ENCODE assay signal across 15 cellular contexts in the genomic region with DNA sequence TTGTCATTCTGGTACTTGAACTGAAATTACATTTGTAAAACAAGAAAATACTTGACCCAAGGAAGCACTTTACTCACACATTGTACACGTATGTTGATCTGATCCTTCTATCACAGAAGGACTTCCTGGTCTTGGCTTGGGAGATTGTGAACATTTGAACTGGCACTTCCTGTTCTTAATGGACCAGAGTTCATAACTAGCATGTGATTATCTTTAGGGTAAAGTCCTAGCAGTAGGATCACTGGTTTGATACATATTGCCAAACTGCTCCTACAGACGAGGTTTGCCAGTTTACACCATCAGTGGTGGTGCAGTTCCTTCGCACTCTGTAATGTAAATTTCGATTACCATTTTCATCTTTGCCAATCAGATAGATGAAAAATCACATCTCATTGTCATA. TPM values are rescaled to one million over a fixed set of nuclear protein-coding genes. Genes with fewer than 3 reads are reported as not detected.
DNase-seq lines count a peak whose midpoint lies in the region; ATAC-seq lines count a peak whose summit lies in the region.
"Had no signal": no experiment of that assay in that cellular context is flagged by ENCODE, and none has a peak within 500 bp of the region (broad histone marks: within the 10 kb centered on the region; RNA-seq: fewer than 3 reads in every experiment).

No MANE protein-coding gene starts in this region.

- no peak for ATAC-seq in activated CD4-positive, alpha-beta T cell treated with anti-CD3 and anti-CD28 coated beads for 36 hours
- ATAC-seq in activated naive CD8-positive, alpha-beta T cell treated with anti-CD3 and anti-CD28 coated beads, Interleukin-2, amount 10 ng/mL, durations not matched to agents 7 days and 5 days (ENCODE audit: low read depth): no peak
- no peak for ATAC-seq in naive thymus-derived CD8-positive, alpha-beta T cell
- ATAC-seq in HG02938 (IDR thresholded peaks at IDR 0.05; ENCODE audit: unreplicated experiment): no peak

- CTCF ChIA-PET in activated CD4-positive, alpha-beta T cell treated with anti-CD3 and anti-CD28 coated beads for 36 hours (lab: Charles Lee): interaction anchor here (0.5 to 2.8 kb wide), 4 partner anchors 10 to 1264 kb away, joined by 4 to 19 read pairs (median 8); no protein-coding TSS in a partner anchor

- H3K4me1 Mint-ChIP-seq in activated CD4-positive, alpha-beta T cell treated with anti-CD3 and anti-CD28 coated beads for 36 hours: peaks cover 97% of the 10 kb centered on the region
- H3K4me1 Mint-ChIP-seq in activated naive CD8-positive, alpha-beta T cell treated with anti-CD3 and anti-CD28 coated beads, Interleukin-2, amount 10 ng/mL, durations not matched to agents 7 days and 5 days: peaks cover 80% of the 10 kb centered on the region
- peaks cover 65 to 100% (median 96%) of the 10 kb centered on the region in 4 donors for H3K4me1 Mint-ChIP-seq in naive thymus-derived CD8-positive, alpha-beta T cell

- peak overlapping the region; percentile 53 for H3K4me3 Mint-ChIP-seq in activated CD4-positive, alpha-beta T cell treated with anti-CD3 and anti-CD28 coated beads for 36 hours
- H3K4me3 Mint-ChIP-seq in activated naive CD8-positive, alpha-beta T cell treated with anti-CD3 and anti-CD28 coated beads, Interleukin-2, amount 10 ng/mL, durations not matched to agents 7 days and 5 days: peak overlapping the region; percentile 56
- peak overlapping the region; percentile 34 to 83 (median 77) for H3K4me3 Mint-ChIP-seq in naive thymus-derived CD8-positive, alpha-beta T cell

- intact Hi-C loops in activated CD4-positive, alpha-beta T cell treated with anti-CD3 and anti-CD28 coated beads for 36 hours (cut with DNase I, micrococcal nuclease): loop anchor here in 1 of 2 experiments (5.0 kb wide), 1 partner anchor 1320 kb away; no protein-coding TSS in a partner anchor

- H3K27me3 Mint-ChIP-seq in activated CD4-positive, alpha-beta T cell treated with anti-CD3 and anti-CD28 coated beads for 36 hours: no peaks in the 10 kb centered on the region
- no peaks in the 10 kb centered on the region for H3K27me3 Mint-ChIP-seq in activated naive CD8-positive, alpha-beta T cell treated with anti-CD3 and anti-CD28 coated beads, Interleukin-2, amount 10 ng/mL, durations not matched to agents 7 days and 5 days
- H3K27me3 Mint-ChIP-seq in naive thymus-derived CD8-positive, alpha-beta T cell: no peaks in the 10 kb centered on the region

- no peaks in the 10 kb centered on the region for H3K9me3 Mint-ChIP-seq in activated CD4-positive, alpha-beta T cell treated with anti-CD3 and anti-CD28 coated beads for 36 hours (ENCODE audit: low read depth)
- H3K9me3 Mint-ChIP-seq in activated naive CD8-positive, alpha-beta T cell treated with anti-CD3 and anti-CD28 coated beads, Interleukin-2, amount 10 ng/mL, durations not matched to agents 7 days and 5 days: no peaks in the 10 kb centered on the region
- H3K9me3 Mint-ChIP-seq in naive thymus-derived CD8-positive, alpha-beta T cell: no peaks in the 10 kb centered on the region

- peaks cover 48% of the 10 kb centered on the region for H3K36me3 Mint-ChIP-seq in activated CD4-positive, alpha-beta T cell treated with anti-CD3 and anti-CD28 coated beads for 36 hours (ENCODE audit: low read depth)
- peaks cover 7% of the 10 kb centered on the region for H3K36me3 Mint-ChIP-seq in activated naive CD8-positive, alpha-beta T cell treated with anti-CD3 and anti-CD28 coated beads, Interleukin-2, amount 10 ng/mL, durations not matched to agents 7 days and 5 days
- peaks cover 0 to 16% (median 0%) of the 10 kb centered on the region in 3 donors for H3K36me3 Mint-ChIP-seq in naive thymus-derived CD8-positive, alpha-beta T cell

- no peak for DNase-seq in activated CD4-positive, alpha-beta T cell treated with anti-CD3 and anti-CD28 coated beads for 36 hours
- DNase-seq in activated CD4-positive, alpha-beta T cell treated with anti-CD3 and anti-CD28 coated beads for 48 hours: no peak
- DNase-seq in MV-4-11 (lab: John Stamatoyannopoulos, UW) (peak; percentile 52), T-helper 9 cell (no peak), iPS-NIHi11 (ENCODE audit: low spot score) (no peak)
- no peak for DNase-seq in activated naive CD8-positive, alpha-beta T cell treated with anti-CD3 and anti-CD28 coated beads, Interleukin-2, amount 10 ng/mL, durations not matched to agents 7 days and 5 days
- no peak for DNase-seq in naive thymus-derived CD8-positive, alpha-beta T cell
- DNase-seq: ACHN; activated effector memory CD4-positive, alpha-beta T cell treated with Interleukin-2 at 50 U/mL for 16 hours; DMS79 treated with DMSO at 0.1 percent for 48 hours; NCI-H1417 treated with DMSO at 0.1 percent for 48 hours; NCI-H524; stimulated activated CD8-positive, alpha-beta memory T cell treated with anti-CD3 and anti-CD28 coated beads, Interleukin-4, amount 100 ng/mL, for 48 hours; uterus had no signal

- H3K27ac Mint-ChIP-seq in activated CD4-positive, alpha-beta T cell treated with anti-CD3 and anti-CD28 coated beads for 36 hours: peak overlapping the region; percentile 99
- H3K27ac Mint-ChIP-seq in activated naive CD8-positive, alpha-beta T cell treated with anti-CD3 and anti-CD28 coated beads, Interleukin-2, amount 10 ng/mL, durations not matched to agents 7 days and 5 days: peak overlapping the region; percentile 57
- H3K27ac Mint-ChIP-seq in naive thymus-derived CD8-positive, alpha-beta T cell: peak overlapping the region; percentile 3 to 88 (median 64)

- POLR2A ChIA-PET in activated CD4-positive, alpha-beta T cell treated with anti-CD3 and anti-CD28 coated beads for 36 hours (lab: Charles Lee): interaction anchor here (2.5 to 3.4 kb wide), 2 partner anchors 10 to 227 kb away, joined by 13 read pairs; a partner anchor contains a TSS
- POLR2A ChIA-PET in activated naive CD8-positive, alpha-beta T cell treated with anti-CD3 and anti-CD28 coated beads, Interleukin-2, amount 10 ng/mL, durations not matched to agents 7 days and 5 days (lab: Charles Lee): no interaction called here
- POLR2A ChIA-PET in naive thymus-derived CD8-positive, alpha-beta T cell (lab: Charles Lee): interaction anchor here (5.1 kb wide), 1 partner anchor 15 kb away, joined by 55 read pairs; no protein-coding TSS in a partner anchor

RNA-seq across cellular contexts. Expression of a gene that starts 12.7 kb away (rescaled TPM):
- 10 to 100 TPM; 51.6 to 63.4 TPM for total RNA-seq in activated CD4-positive, alpha-beta T cell treated with anti-CD3 and anti-CD28 coated beads for 36 hours
- total RNA-seq in activated naive CD8-positive, alpha-beta T cell treated with anti-CD3 and anti-CD28 coated beads, Interleukin-2, amount 10 ng/mL, durations not matched to agents 7 days and 5 days: 10 to 100 TPM; 73.3 to 78.2 TPM
- 100 to 1,000 TPM; 154 to 159 TPM for total RNA-seq in naive thymus-derived CD8-positive, alpha-beta T cell
- polyA plus RNA-seq in naive thymus-derived CD8-positive, alpha-beta T cell: 1 to 10 TPM; 4.6 to 8.5 (median 5.5) TPM
